Comparison of ENCODE assay signal across 8 cellular contexts in genomic region chr21:34202553-34203332, GRCh38.
DNase-seq lines count a peak whose midpoint lies in the region; ATAC-seq and FAIRE-seq lines count a peak whose summit lies in the region.

No MANE protein-coding gene starts in this region.

- no peak for DNase-seq in activated T-cell treated with anti-CD3 and anti-CD28 coated beads, Interleukin-2, amount 50 U/mL, for 72 hours
- no peak for DNase-seq in dermis blood vessel endothelial cell
- no peak for DNase-seq in HCEC 1CT
- DNase-seq in urothelium cell line (ENCODE audit: low spot score) = no peak

- FAIRE-seq in urothelium cell line (lab: Jason Lieb, UNC) = no peak

- H3K4me1 ChIP-seq in HUES48 (ENCODE audit: control insufficient read depth, insufficient read depth, low read length) = peaks cover 38% of the 10 kb centered on the region
- peaks cover 27% of the 10 kb centered on the region; the same call in 1 of the 2 replicates for H3K4me1 ChIP-seq in iPS-20b (ENCODE audit: insufficient read depth, low read length)
- peaks cover 9% of the 10 kb centered on the region for H3K4me1 ChIP-seq in skeletal muscle satellite cell (ENCODE audit: control insufficient read depth, insufficient read depth, low read length)

- no peaks in the 10 kb centered on the region for H3K9me3 Mint-ChIP-seq in activated T-cell treated with anti-CD3 and anti-CD28 coated beads, Interleukin-2, amount 50 U/mL, for 72 hours

- H3K4me1 Mint-ChIP-seq in activated T-cell treated with anti-CD3 and anti-CD28 coated beads, Interleukin-2, amount 50 U/mL, for 72 hours (ENCODE audit: low read depth) = peaks cover 61% of the 10 kb centered on the region

- H3K27ac ChIP-seq in HUES48 (ENCODE audit: low read depth, low read length) (peak overlapping the region; percentile 39), iPS-20b (ENCODE audit: low read length) (peak overlapping the region; percentile 75)

- H3K27me3 Mint-ChIP-seq in activated T-cell treated with anti-CD3 and anti-CD28 coated beads, Interleukin-2, amount 50 U/mL, for 72 hours (ENCODE audit: low read depth) = no peaks in the 10 kb centered on the region

- H3K27me3 ChIP-seq in HUES48 (ENCODE audit: control insufficient read depth, insufficient read depth, low read length) = no peaks in the 10 kb centered on the region
- H3K27me3 ChIP-seq in iPS-20b (ENCODE audit: insufficient read depth, low read length) = no peaks in the 10 kb centered on the region
- H3K27me3 ChIP-seq in skeletal muscle satellite cell (ENCODE audit: control insufficient read depth, insufficient read depth, low read length) = no peaks in the 10 kb centered on the region

- H3K4me2 ChIP-seq in skeletal muscle satellite cell (ENCODE audit: low read length) = peak overlapping the region; percentile 94

- H3K27ac Mint-ChIP-seq in activated T-cell treated with anti-CD3 and anti-CD28 coated beads, Interleukin-2, amount 50 U/mL, for 72 hours = no peak overlapping the region

- no peaks in the 10 kb centered on the region for H3K36me3 Mint-ChIP-seq in activated T-cell treated with anti-CD3 and anti-CD28 coated beads, Interleukin-2, amount 50 U/mL, for 72 hours (ENCODE audit: insufficient read depth in 2 of 2)

- H3K9me3 ChIP-seq in HUES48 (ENCODE audit: control insufficient read depth, insufficient read depth, low read length) (no peaks in the 10 kb centered on the region), iPS-20b (ENCODE audit: insufficient read depth, low read depth, low read length) (no peaks in the 10 kb centered on the region), skeletal muscle satellite cell (replicated peaks; ENCODE audit: low read length) (no peaks in the 10 kb centered on the region)

- H3K36me3 ChIP-seq in HUES48 (ENCODE audit: control insufficient read depth, insufficient read depth, low read length) (no peaks in the 10 kb centered on the region), iPS-20b (ENCODE audit: insufficient read depth, low read depth, low read length) (no peaks in the 10 kb centered on the region), skeletal muscle satellite cell (ENCODE audit: insufficient read depth, low read length) (no peaks in the 10 kb centered on the region)

- peak overlapping the region; percentile 70 for H3K4me3 ChIP-seq in HUES48 (ENCODE audit: low read depth, low read length)
- H3K4me3 ChIP-seq in iPS-20b (ENCODE audit: low read length) = peak overlapping the region; percentile 78
- peak overlapping the region; percentile 82 for H3K4me3 ChIP-seq in skeletal muscle satellite cell (ENCODE audit: low read length)

- no peak for ATAC-seq in activated T-cell treated with anti-CD3 and anti-CD28 coated beads, Interleukin-2, amount 50 U/mL, for 72 hours (replicated peaks in 1 of 2)
- ATAC-seq in GM21526 (IDR thresholded peaks at IDR 0.05; ENCODE audit: low FRiP score, unreplicated experiment) = no peak

- peak overlapping the region; percentile 76 to 91 for H3K4me3 Mint-ChIP-seq in activated T-cell treated with anti-CD3 and anti-CD28 coated beads, Interleukin-2, amount 50 U/mL, for 72 hours

- peak overlapping the region; percentile 62; the same call in 1 of the 2 replicates for H3K9ac ChIP-seq in HUES48 (ENCODE audit: low read depth, low read length)
- peak overlapping the region; percentile 84 for H3K9ac ChIP-seq in iPS-20b (ENCODE audit: low read depth, low read length)
- peak overlapping the region; percentile 58 for H3K9ac ChIP-seq in skeletal muscle satellite cell (ENCODE audit: low read depth, low read length)
